ENCODE assay signal across 9 cellular contexts in genomic region chr9:38016375-38017120, GRCh38. TPM values are rescaled to one million over a fixed set of nuclear protein-coding genes. Genes with fewer than 3 reads are reported as not detected.
DNase-seq lines count a peak whose midpoint lies in the region; ATAC-seq and TF ChIP-seq lines count a peak whose summit lies in the region.
"Had no signal": no experiment of that assay in that cellular context is flagged by ENCODE, and none has a peak within 500 bp of the region (broad histone marks: within the 10 kb centered on the region; RNA-seq: fewer than 3 reads in every experiment).

No MANE protein-coding gene starts in this region.

- H3K27ac ChIP-seq in HUES6 (ENCODE audit: low read depth, low read length) (peak overlapping the region; percentile 87), temporal lobe (ENCODE audit: low read depth, low read length) (peak overlapping the region; percentile 84)

- peak overlapping the region; percentile 78 for H3K9ac ChIP-seq in HUES6 (ENCODE audit: low read length)

- no peaks in the 10 kb centered on the region for H3K9me3 ChIP-seq in HUES6 (ENCODE audit: control insufficient read depth, insufficient read depth, low read depth, low read length)

- peaks cover 63% of the 10 kb centered on the region for H3K4me1 ChIP-seq in HUES6 (ENCODE audit: control insufficient read depth, insufficient read depth, low read length)

- peak overlapping the region; percentile 11 for H3K4me3 ChIP-seq in HUES6 (ENCODE audit: low read depth, low read length)

- no peaks in the 10 kb centered on the region for H3K27me3 ChIP-seq in HUES6 (ENCODE audit: control insufficient read depth, insufficient read depth, low read length)

- ATAC-seq in left lobe of liver, result peak; percentile 17

- CTCF ChIA-PET in GM10248 (lab: Yijun Ruan, JAX), result interaction anchor here (0.9 to 2.2 kb wide), 7 partner anchors 11 to 72 kb away, joined by 3 to 7 read pairs (median 3); no protein-coding TSS in a partner anchor

- TF ChIP-seq CTCF in GM10248 (IDR thresholded peaks at IDR 0.05; ENCODE audit: control extremely low read depth, extremely low read depth, low read depth, missing control alignments), result no peak

- POLR2A ChIA-PET in GM10248 (lab: Yijun Ruan, JAX), result no interaction called here

- peak; percentile 67 for DNase-seq in dedifferentiated amniotic fluid mesenchymal stem cell (ENCODE audit: extremely low spot score)
- no peak for DNase-seq in left lobe of liver (ENCODE audit: low spot score)
- no peak for DNase-seq in GM10248 (ENCODE audit: extremely low spot score)
- DNase-seq in activated naive CD4-positive, alpha-beta T cell (lab: John Stamatoyannopoulos, UW), result no peak
- DNase-seq in NCI-H69 (lab: John Stamatoyannopoulos, UW), result no peak
- DNase-seq in activated T-cell treated with anti-CD3 and anti-CD28 coated beads, Interleukin-2, amount 50 U/mL, for 48 hours, result no peak
- DNase-seq: activated T-cell treated with anti-CD3 and anti-CD28 coated beads, Interleukin-2, amount 50 U/mL, for 24 hours had no signal

- H3K36me3 ChIP-seq in HUES6 (ENCODE audit: control insufficient read depth, insufficient read depth, low read length), result peaks cover 21% of the 10 kb centered on the region; the same call in 1 of the 2 replicates

RNA-seq across cellular contexts. Expression of gene SHB, which starts 52.5 kb away (rescaled TPM):
- total RNA-seq in left lobe of liver (14.1 TPM), temporal lobe (11.3 TPM)
